ENCODE assay signal across 8 cellular contexts in genomic region chr12:27524489-27524835, GRCh38. TPM values are rescaled to one million over a fixed set of nuclear protein-coding genes. Genes with fewer than 3 reads are reported as not detected.
DNase-seq lines count a peak whose midpoint lies in the region; ATAC-seq and TF ChIP-seq lines count a peak whose summit lies in the region.

No MANE protein-coding gene starts in this region.

- peak overlapping the region; percentile 81 to 92 (median 89) for H3K9ac ChIP-seq in skeletal muscle tissue (ENCODE audit: low read depth in 1 of 3, low read length in 3 of 3)

- TF ChIP-seq CTCF in RWPE1 (conservative IDR thresholded peaks at IDR 0.05; ENCODE audit: low read depth): no peak
- TF ChIP-seq CTCF in fibroblast of pulmonary artery (IDR thresholded peaks at IDR 0.05; ENCODE audit: low read length, missing control alignments): no peak

- H3K27me3 ChIP-seq in skeletal muscle tissue (ENCODE audit: control insufficient read depth in 3 of 3, insufficient read depth in 3 of 3, low read length in 3 of 3): no peaks in the 10 kb centered on the region

- no peaks in the 10 kb centered on the region for H3K9me3 ChIP-seq in skeletal muscle tissue (ENCODE audit: control insufficient read depth in 3 of 3, low read length in 3 of 3)

- H3K27ac ChIP-seq in RWPE1 (peak overlapping the region; percentile 89), skeletal muscle tissue (ENCODE audit: low read depth, low read length) (peak overlapping the region; percentile 91)

- H3K4me1 ChIP-seq in skeletal muscle tissue (ENCODE audit: control insufficient read depth in 3 of 3, insufficient read depth in 3 of 3, low read length in 3 of 3): peaks cover 7 to 10% (median 9%) of the 10 kb centered on the region in 3 donors

- H3K36me3 ChIP-seq in skeletal muscle tissue (ENCODE audit: control insufficient read depth in 3 of 3, insufficient read depth in 3 of 3, low read length in 3 of 3): no peaks in the 10 kb centered on the region

- H3K4me3 ChIP-seq in fibroblast of pulmonary artery (replicated peaks; ENCODE audit: low read depth, low read length) (peak overlapping the region; percentile 77), skeletal muscle tissue (ENCODE audit: low read length in 3 of 3) (peak overlapping the region; percentile 87 to 98 (median 88))

- peak; percentile 1 for ATAC-seq in GM19455 (IDR thresholded peaks at IDR 0.05; ENCODE audit: unreplicated experiment)
- no peak for ATAC-seq in HG02885 (IDR thresholded peaks at IDR 0.05; ENCODE audit: poor library complexity, unreplicated experiment)

- CTCF ChIA-PET in RWPE1 (lab: Yijun Ruan, JAX): interaction anchor here (0.7 to 1.6 kb wide), 3 partner anchors 19 to 90 kb away, joined by 3 to 6 read pairs (median 4); no protein-coding TSS in a partner anchor

- POLR2A ChIA-PET in RWPE1 (lab: Yijun Ruan, JAX; ENCODE audit: low non-redundant PET): interaction anchor here (0.6 to 0.9 kb wide), 4 partner anchors 25 to 109 kb away, joined by 3 to 8 read pairs (median 3); no protein-coding TSS in a partner anchor

- no peak for DNase-seq in RWPE1 (ENCODE audit: low spot score)
- no peak for DNase-seq in fibroblast of pulmonary artery (ENCODE audit: low read depth)
- no peak for DNase-seq in NAMALWA (ENCODE audit: low spot score)
- DNase-seq in middle frontal gyrus (ENCODE audit: extremely low spot score, low spot score): no peak
- DNase-seq in NCI-H2196 (lab: John Stamatoyannopoulos, UW; ENCODE audit: unreplicated experiment): no peak

RNA-seq across cellular contexts. Expression of gene PPFIBP1, which starts 0.5 kb away (rescaled TPM):
- total RNA-seq in skeletal muscle tissue: 49.1 TPM
